8 cellular contexts compared by ENCODE assay signal in genomic region chr11:66727282-66727882, GRCh38. TPM values are rescaled to one million over a fixed set of nuclear protein-coding genes. Genes with fewer than 3 reads are reported as not detected.
DNase-seq lines count a peak whose midpoint lies in the region; ATAC-seq, FAIRE-seq and TF ChIP-seq lines count a peak whose summit lies in the region.

No MANE protein-coding gene starts in this region.

- H3K4me1 Mint-ChIP-seq in stimulated activated naive CD8-positive, alpha-beta T cell treated with anti-CD3 and anti-CD28 coated beads, Interleukin-15, amount 100 ng/mL, for 72 hours, result peaks cover 19% of the 10 kb centered on the region

- H3K4me1 ChIP-seq in RWPE2 (ENCODE audit: insufficient read depth, poor library complexity, severe bottlenecking), result no peaks in the 10 kb centered on the region

- no peak for FAIRE-seq in bronchial epithelial cell (lab: Jason Lieb, UNC)

- peak overlapping the region in 1 of 2 donors; percentile 23 for H3K27ac Mint-ChIP-seq in stimulated activated naive CD8-positive, alpha-beta T cell treated with anti-CD3 and anti-CD28 coated beads, Interleukin-15, amount 100 ng/mL, for 72 hours

- no peaks in the 10 kb centered on the region for H3K9me3 Mint-ChIP-seq in stimulated activated naive CD8-positive, alpha-beta T cell treated with anti-CD3 and anti-CD28 coated beads, Interleukin-15, amount 100 ng/mL, for 72 hours

- H3K9me3 ChIP-seq in RWPE2 (ENCODE audit: severe bottlenecking), result no peaks in the 10 kb centered on the region

- H3K27me3 ChIP-seq in RWPE2 (ENCODE audit: insufficient read depth, poor library complexity, severe bottlenecking) (no peaks in the 10 kb centered on the region), bronchial epithelial cell (ENCODE audit: control insufficient read depth, insufficient read depth, low read length) (no peaks in the 10 kb centered on the region)

- H3K4me3 ChIP-seq in RWPE2 (ENCODE audit: severe bottlenecking) (peak overlapping the region; percentile 62), bronchial epithelial cell (ENCODE audit: low read depth, low read length) (peak overlapping the region; percentile 65)

- DNase-seq in Right ventricle myocardium superior (no peak), cardiac septum (ENCODE audit: low spot score) (no peak), RWPE2 (ENCODE audit: low spot score) (peak; percentile 50), bronchial epithelial cell (ENCODE audit: low read depth) (no peak), left lobe of liver (ENCODE audit: low spot score) (peak; percentile 87)
- DNase-seq in stimulated activated naive CD8-positive, alpha-beta T cell treated with anti-CD3 and anti-CD28 coated beads, Interleukin-15, amount 100 ng/mL, for 72 hours, result peak in 1 of 2 donors; percentile 21

- intact Hi-C loops in Right ventricle myocardium superior (cut with DNase I), result no loop called here
- intact Hi-C loops in cardiac septum (cut with DNase I), result no loop called here

- H3K27me3 Mint-ChIP-seq in stimulated activated naive CD8-positive, alpha-beta T cell treated with anti-CD3 and anti-CD28 coated beads, Interleukin-15, amount 100 ng/mL, for 72 hours, result peaks cover 57% of the 10 kb centered on the region

- peak; percentile 58 for ATAC-seq in Right ventricle myocardium superior (ENCODE audit: poor library complexity)
- peak; percentile 69 for ATAC-seq in RWPE2 (ENCODE audit: low read depth)
- peak; percentile 71 for ATAC-seq in left lobe of liver
- peak; percentile 68 for ATAC-seq in stimulated activated naive CD8-positive, alpha-beta T cell treated with anti-CD3 and anti-CD28 coated beads, Interleukin-15, amount 100 ng/mL, for 72 hours
- ATAC-seq in HG02623 (IDR thresholded peaks at IDR 0.05; ENCODE audit: unreplicated experiment), result no peak
- ATAC-seq in GM19467 (IDR thresholded peaks at IDR 0.05; ENCODE audit: unreplicated experiment), result no peak

- peak overlapping the region; percentile 48 to 61 for H3K4me3 Mint-ChIP-seq in stimulated activated naive CD8-positive, alpha-beta T cell treated with anti-CD3 and anti-CD28 coated beads, Interleukin-15, amount 100 ng/mL, for 72 hours

- peak overlapping the region; percentile 7 for H3K27ac ChIP-seq in RWPE2 (ENCODE audit: poor library complexity, severe bottlenecking)

- no peaks in the 10 kb centered on the region for H3K36me3 ChIP-seq in RWPE2 (ENCODE audit: low read depth)
- peaks cover 3% of the 10 kb centered on the region for H3K36me3 ChIP-seq in bronchial epithelial cell (ENCODE audit: control insufficient read depth, insufficient read depth, low read length)

- no peak for TF ChIP-seq CTCF in RWPE2 (IDR thresholded peaks at IDR 0.05; ENCODE audit: poor library complexity, severe bottlenecking)
- no peak for TF ChIP-seq CTCF in bronchial epithelial cell (IDR thresholded peaks at IDR 0.05; ENCODE audit: insufficient read depth, low read length, severe bottlenecking)

RNA-seq across cellular contexts. Expression of gene SPTBN2, which starts 1.6 kb away (rescaled TPM):
- 1.3 TPM for total RNA-seq in Right ventricle myocardium superior
- 1.7 TPM for total RNA-seq in cardiac septum
- total RNA-seq in bronchial epithelial cell, result 38.7 and 67.3 TPM in 2 replicates
- 55.1 TPM for total RNA-seq in left lobe of liver

RNA-seq across cellular contexts. Expression of gene RBM4B, which starts 49.7 kb away (rescaled TPM):
- 11.2 TPM for total RNA-seq in Right ventricle myocardium superior
- total RNA-seq in cardiac septum, result 11.1 TPM
- total RNA-seq in bronchial epithelial cell, result 13.4 and 15.7 TPM in 2 replicates
- total RNA-seq in left lobe of liver, result 8.1 TPM

Comparison
In these comparisons a context has a peak if more than half of its experiments do, and no peak if none do; other contexts are left out.
1. ATAC-seq: peak in Right ventricle myocardium superior (single experiment), RWPE2 (single experiment), left lobe of liver (single experiment) and stimulated activated naive CD8-positive, alpha-beta T cell treated with anti-CD3 and anti-CD28 coated beads, Interleukin-15, amount 100 ng/mL, for 72 hours (single experiment); none in HG02623 (single experiment) and GM19467 (single experiment).
2. DNase-seq: peak in RWPE2 (single experiment) and left lobe of liver (single experiment); none in Right ventricle myocardium superior (single experiment), cardiac septum (single experiment) and bronchial epithelial cell (single experiment).
3. RNA of gene SPTBN2, which starts 1.6 kb away (total RNA-seq): 55.1 TPM in left lobe of liver (single experiment) and 38.7 to 67.3 TPM in bronchial epithelial cell; 1.7 TPM in cardiac septum (single experiment) and 1.3 TPM in Right ventricle myocardium superior (single experiment); every median in the first group is over 10 times any median in the second.